In genomic region chr12:53624956-53625355, GRCh38 we compare ENCODE assay signal across 1 cellular context.
TF ChIP-seq lines count a peak whose summit lies in the region.

No MANE protein-coding gene starts in this region.

TF ChIP-seq in HepG2, 621 proteins besides CTCF, POLR2A, EP300 and RAD21:
- TF ChIP-seq ZNF230 (CRISPR knock-in tag; IDR thresholded peaks at IDR 0.05) (0 out of 2 replicates have a peak, but pooled peaks have one; percentile 15), AHDC1 (CRISPR knock-in tag; IDR thresholded peaks at IDR 0.05; ENCODE audit: borderline replicate concordance) (no peak), SNAI1 (CRISPR knock-in tag; IDR thresholded peaks at IDR 0.05; ENCODE audit: borderline replicate concordance) (0 out of 2 replicates have a peak, but pooled peaks have one; percentile 53)
